8 cellular contexts compared by ENCODE assay signal in the genomic region with DNA sequence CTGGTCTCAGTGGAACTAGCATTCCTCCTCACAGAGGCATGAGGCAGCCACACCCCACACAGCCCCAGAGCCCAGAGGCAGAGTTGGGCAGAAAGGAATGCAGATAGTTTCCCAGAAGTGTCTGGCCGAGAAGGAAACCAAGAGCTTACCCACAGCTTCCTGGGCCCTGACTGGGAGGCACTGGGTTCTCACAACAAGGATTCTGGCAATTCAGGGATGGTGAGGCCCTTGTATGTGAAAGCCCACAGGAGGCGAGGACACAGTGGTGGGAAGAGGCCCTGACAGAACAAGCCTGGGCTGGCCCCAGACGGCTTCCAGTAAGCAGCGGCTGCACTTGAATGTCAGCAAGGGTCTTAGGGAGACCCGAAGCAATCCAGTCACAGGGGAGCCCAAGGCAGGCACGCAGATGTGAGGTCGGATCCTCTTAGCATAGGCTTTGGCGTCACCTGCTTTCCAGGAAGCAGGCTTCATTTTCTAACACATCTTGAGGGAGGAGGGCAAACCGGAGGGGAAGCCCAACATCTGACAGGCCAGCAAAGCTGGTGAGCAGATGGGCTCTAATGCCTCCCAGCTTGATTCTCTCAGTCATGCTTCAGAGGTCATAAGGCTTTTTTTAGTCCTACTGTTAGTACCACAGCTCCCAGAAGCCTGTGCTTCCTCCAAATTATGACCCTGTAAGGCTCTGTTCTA.
A peak's percentile ranks its signal among the peaks of the same experiment; 100 is the strongest.
DNase-seq lines count a peak whose midpoint lies in the region; ATAC-seq, FAIRE-seq and TF ChIP-seq lines count a peak whose summit lies in the region.

No MANE protein-coding gene starts in this region.

- H3K36me3 ChIP-seq in esophagus muscularis mucosa = peaks cover 0 to 12% (median 0%) of the 10 kb centered on the region in 4 donors

- DNase-seq in D721Med (ENCODE audit: insufficient read length, low spot score) (peak; percentile 54), RCC 7860 (ENCODE audit: low spot score) (peak; percentile 57), esophagus muscularis mucosa (ENCODE audit: extremely low spot score) (no peak), renal cortical epithelial cell (ENCODE audit: low read depth) (peak; percentile 87), anterior cingulate cortex (lab: John Stamatoyannopoulos, UW) (no peak)
- no peak for DNase-seq in effector CD4-positive, alpha-beta T cell

- WGBS in esophagus muscularis mucosa = 46% methylated on average over 5 of the region's 9 CpGs

- TF ChIP-seq CTCF in D721Med (IDR thresholded peaks at IDR 0.05; ENCODE audit: insufficient read depth, missing control alignments) (no peak), esophagus muscularis mucosa (IDR thresholded peaks at IDR 0.05) (no peak)

- peak overlapping the region in 1 of 4 donors; percentile 3 for H3K4me3 ChIP-seq in esophagus muscularis mucosa

- H3K27ac ChIP-seq in esophagus muscularis mucosa (replicated peaks in 1 of 4) = peak overlapping the region; percentile 62 to 80 (median 80)

- ATAC-seq in GM19025 (IDR thresholded peaks at IDR 0.05; ENCODE audit: low read depth, unreplicated experiment) (peak; percentile 79), HG03139 (IDR thresholded peaks at IDR 0.05; ENCODE audit: unreplicated experiment) (peak; percentile 86)

- TF ChIP-seq POLR2A in esophagus muscularis mucosa (IDR thresholded peaks at IDR 0.05; ENCODE audit: low read depth) = no peak

- no peaks in the 10 kb centered on the region for H3K9me3 ChIP-seq in esophagus muscularis mucosa

- TF ChIP-seq EP300 in esophagus muscularis mucosa (IDR thresholded peaks at IDR 0.05) = no peak

- FAIRE-seq in D721Med (lab: Jason Lieb, UNC) (peak; percentile 99), RCC 7860 (lab: Jason Lieb, UNC) (peak; percentile 62)

- no peaks in the 10 kb centered on the region for H3K27me3 ChIP-seq in esophagus muscularis mucosa

- H3K4me1 ChIP-seq in esophagus muscularis mucosa = peaks cover 15 to 31% (median 25%) of the 10 kb centered on the region in 4 donors

- intact Hi-C loops in esophagus muscularis mucosa (cut with DNase I) = loop anchor here (10.0 kb wide), 1 partner anchor 122 kb away; no protein-coding TSS in a partner anchor

Comparison
In these comparisons a context has a peak if more than half of its experiments do, and no peak if none do; other contexts are left out.
1. DNase-seq: peak in D721Med (single experiment), RCC 7860 (single experiment) and renal cortical epithelial cell (single experiment); none in esophagus muscularis mucosa (single experiment), anterior cingulate cortex (0 of 58) and effector CD4-positive, alpha-beta T cell (single experiment).